In genomic region chr17:44556114-44556853, GRCh38 we compare ENCODE assay signal across 8 cellular contexts. TPM values are rescaled to one million over a fixed set of nuclear protein-coding genes. Genes with fewer than 3 reads are reported as not detected.
DNase-seq lines count a peak whose midpoint lies in the region; ATAC-seq and TF ChIP-seq lines count a peak whose summit lies in the region.

No MANE protein-coding gene starts in this region.

- peak overlapping the region; percentile 89 for H3K27ac ChIP-seq in foreskin keratinocyte

- no peaks in the 10 kb centered on the region for H3K27me3 ChIP-seq in foreskin keratinocyte

- H3K4me1 Mint-ChIP-seq in activated CD4-positive, alpha-beta memory T cell treated with anti-CD3 and anti-CD28 coated beads, Interleukin-2, amount 10 ng/mL, durations not matched to agents 7 days and 5 days, result peaks cover 24% of the 10 kb centered on the region
- H3K4me1 Mint-ChIP-seq in nephron, result peaks cover 45% of the 10 kb centered on the region

- H3K36me3 Mint-ChIP-seq in activated CD4-positive, alpha-beta memory T cell treated with anti-CD3 and anti-CD28 coated beads, Interleukin-2, amount 10 ng/mL, durations not matched to agents 7 days and 5 days (ENCODE audit: low read depth), result peaks cover 4% of the 10 kb centered on the region
- H3K36me3 Mint-ChIP-seq in nephron (ENCODE audit: low read depth), result peaks cover 23% of the 10 kb centered on the region

- no peak overlapping the region for H3K27ac Mint-ChIP-seq in activated CD4-positive, alpha-beta memory T cell treated with anti-CD3 and anti-CD28 coated beads, Interleukin-2, amount 10 ng/mL, durations not matched to agents 7 days and 5 days
- H3K27ac Mint-ChIP-seq in nephron, result peak overlapping the region; percentile 99 to 100 (median 99)

- DNase-seq in Right ventricle myocardium inferior (ENCODE audit: missing footprints), result no peak
- no peak for DNase-seq in cardiac septum (ENCODE audit: low spot score)
- DNase-seq in NCI-H2029 treated with DMSO at 0.1 percent for 48 hours (lab: John Stamatoyannopoulos, UW), result peak; percentile 1
- no peak for DNase-seq in activated CD4-positive, alpha-beta memory T cell treated with anti-CD3 and anti-CD28 coated beads, Interleukin-2, amount 10 ng/mL, durations not matched to agents 7 days and 5 days
- DNase-seq in foreskin keratinocyte, result peak in 1 of 2 donors; percentile 35
- no peak for DNase-seq in stimulated activated CD4-positive, alpha-beta T cell treated with anti-CD3 and anti-CD28 coated beads, Interleukin-12 subunit alpha, Interleukin-12 subunit beta, amount 100 ng/mL, for 4 hours

- intact Hi-C loops in Right ventricle myocardium inferior (cut with DNase I) (loop anchor here (2.0 kb wide), 1 partner anchor 31 kb away; no protein-coding TSS in a partner anchor), cardiac septum (cut with DNase I) (no loop called here)

- H3K4me1 ChIP-seq in foreskin keratinocyte, result peaks cover 14% of the 10 kb centered on the region

- ATAC-seq in Right ventricle myocardium inferior (peak; percentile 75), foreskin keratinocyte (peak; percentile 22), HG03521 (IDR thresholded peaks at IDR 0.05; ENCODE audit: unreplicated experiment) (no peak)

- POLR2A ChIA-PET in activated CD4-positive, alpha-beta memory T cell treated with anti-CD3 and anti-CD28 coated beads, Interleukin-2, amount 10 ng/mL, durations not matched to agents 7 days and 5 days (lab: Charles Lee), result interaction anchor here (0.6 kb wide), 1 partner anchor 343 kb away, joined by 3 read pairs; the partner anchor contains the start of gene EFTUD2

- no peaks in the 10 kb centered on the region for H3K9me3 Mint-ChIP-seq in activated CD4-positive, alpha-beta memory T cell treated with anti-CD3 and anti-CD28 coated beads, Interleukin-2, amount 10 ng/mL, durations not matched to agents 7 days and 5 days
- peaks cover 3% of the 10 kb centered on the region for H3K9me3 Mint-ChIP-seq in nephron

- CTCF ChIA-PET in activated CD4-positive, alpha-beta memory T cell treated with anti-CD3 and anti-CD28 coated beads, Interleukin-2, amount 10 ng/mL, durations not matched to agents 7 days and 5 days (lab: Charles Lee), result interaction anchor here (0.8 to 1.6 kb wide), 3 partner anchors 10 to 579 kb away, joined by 3 to 4 read pairs (median 3); partner anchors contain the start of gene ACBD4

- peaks cover 74% of the 10 kb centered on the region for H3K27me3 Mint-ChIP-seq in activated CD4-positive, alpha-beta memory T cell treated with anti-CD3 and anti-CD28 coated beads, Interleukin-2, amount 10 ng/mL, durations not matched to agents 7 days and 5 days
- peaks cover 4% of the 10 kb centered on the region for H3K27me3 Mint-ChIP-seq in nephron (ENCODE audit: low read depth)

- TF ChIP-seq CTCF in foreskin keratinocyte (conservative IDR thresholded peaks at IDR 0.05), result no peak
- TF ChIP-seq CTCF in nephron (IDR thresholded peaks at IDR 0.05; ENCODE audit: unreplicated experiment in 3 of 3), result no peak

- peak overlapping the region; percentile 70 for H3K4me3 Mint-ChIP-seq in activated CD4-positive, alpha-beta memory T cell treated with anti-CD3 and anti-CD28 coated beads, Interleukin-2, amount 10 ng/mL, durations not matched to agents 7 days and 5 days
- H3K4me3 Mint-ChIP-seq in nephron, result peak overlapping the region; percentile 91 to 96 (median 94)

RNA-seq across cellular contexts. Expression of gene FZD2, which starts 1.0 kb away (rescaled TPM):
- total RNA-seq in Right ventricle myocardium inferior, result 3.4 TPM
- 5.7 TPM for total RNA-seq in cardiac septum
- total RNA-seq in activated CD4-positive, alpha-beta memory T cell treated with anti-CD3 and anti-CD28 coated beads, Interleukin-2, amount 10 ng/mL, durations not matched to agents 7 days and 5 days, result under 1 TPM; 0.10 to 0.25 TPM
- total RNA-seq in foreskin keratinocyte, result 11.0 and 12.6 TPM in 2 replicates
- 12.2 and 12.6 TPM in 2 replicates for polyA plus RNA-seq in foreskin keratinocyte

RNA-seq across cellular contexts. Expression of gene GPATCH8, which starts 53.1 kb away (rescaled TPM):
- total RNA-seq in Right ventricle myocardium inferior, result 15.3 TPM
- 23.8 TPM for total RNA-seq in cardiac septum
- 10 to 100 TPM; 38.7 to 43.0 TPM for total RNA-seq in activated CD4-positive, alpha-beta memory T cell treated with anti-CD3 and anti-CD28 coated beads, Interleukin-2, amount 10 ng/mL, durations not matched to agents 7 days and 5 days
- total RNA-seq in foreskin keratinocyte, result 18.6 and 20.2 TPM in 2 replicates
- polyA plus RNA-seq in foreskin keratinocyte, result 3.9 and 4.9 TPM in 2 replicates
